21 cellular contexts compared by ENCODE assay signal in genomic region chr4:165740911-165741310, GRCh38.
"Had no signal": no experiment of that assay in that cellular context is flagged by ENCODE, and none has a peak within 500 bp of the region (broad histone marks: within the 10 kb centered on the region; RNA-seq: fewer than 3 reads in every experiment).

No MANE protein-coding gene starts in this region.

- DNase-seq: activated CD4-positive, alpha-beta T cell treated with anti-CD3 and anti-CD28 coated beads for 1 hour; activated CD4-positive, alpha-beta T cell treated with anti-CD3 and anti-CD28 coated beads, Interleukin-2, amount 50 U/mL, for 4 hours; activated gamma-delta T cell treated with Interleukin-2 at 50 U/mL for 16 hours; adrenal gland; endodermal cell; head of caudate nucleus; left ventricle myocardium inferior; occipital lobe; psoas muscle; right lobe of liver; spleen; stimulated activated CD4-positive, alpha-beta T cell treated with anti-CD3 and anti-CD28 coated beads, Interleukin-4, amount 100 ng/mL, for 4 hours; stimulated activated naive B cell treated with anti-CD40 and anti-IgM and Interleukin-4, amounts not matched to agents 10 μg/mL and 1 μg/mL and 100 μg/mL, for 72 hours; SW 1271; T-helper 2 cell; WERI-Rb-1 had no signal

- H3K27ac Mint-ChIP-seq: activated naive CD4-positive, alpha-beta T cell treated with anti-CD3 and anti-CD28 coated beads, Interleukin-2, amount 50 U/mL, for 72 hours; activated T-helper 1 cell treated with anti-CD3 and anti-CD28 coated beads, Interleukin-12 subunit alpha, Interleukin-12 subunit beta, Interleukin-2, Interleukin-4 antibody, amounts not matched to agents 30 ng/mL and 10 ng/mL and 1 ng/mL, durations not matched to agents 14 hours and 24 hours and 36 hours; endodermal cell; memory B cell; stimulated activated naive B cell treated with anti-CD40 and anti-IgM and Interleukin-4, amounts not matched to agents 10 μg/mL and 1 μg/mL and 100 μg/mL, for 72 hours had no signal

- H3K4me1 Mint-ChIP-seq: endodermal cell; memory B cell; stimulated activated naive B cell treated with anti-CD40 and anti-IgM and Interleukin-4, amounts not matched to agents 10 μg/mL and 1 μg/mL and 100 μg/mL, for 72 hours had no signal

- H3K4me3 Mint-ChIP-seq: activated T-helper 1 cell treated with anti-CD3 and anti-CD28 coated beads, Interleukin-12 subunit alpha, Interleukin-12 subunit beta, Interleukin-2, Interleukin-4 antibody, amounts not matched to agents 30 ng/mL and 10 ng/mL and 1 ng/mL, durations not matched to agents 14 hours and 24 hours and 36 hours; endodermal cell; memory B cell; stimulated activated naive B cell treated with anti-CD40 and anti-IgM and Interleukin-4, amounts not matched to agents 10 μg/mL and 1 μg/mL and 100 μg/mL, for 72 hours had no signal

- H3K9me3 ChIP-seq: adrenal gland, left ventricle myocardium inferior, psoas muscle, right lobe of liver, spleen had no signal

- H3K36me3 ChIP-seq: adrenal gland, left ventricle myocardium inferior, right lobe of liver, spleen, WERI-Rb-1 had no signal

- H3K27ac ChIP-seq: adrenal gland, left ventricle myocardium inferior, psoas muscle, right lobe of liver, spleen, WERI-Rb-1 had no signal

- ATAC-seq: activated naive CD4-positive, alpha-beta T cell treated with anti-CD3 and anti-CD28 coated beads, Interleukin-2, amount 50 U/mL, for 72 hours; psoas muscle; stimulated activated naive B cell treated with anti-CD40 and anti-IgM and Interleukin-4, amounts not matched to agents 10 μg/mL and 1 μg/mL and 100 μg/mL, for 72 hours had no signal

- H3K4me3 ChIP-seq: adrenal gland, left ventricle myocardium inferior, psoas muscle, right lobe of liver, spleen had no signal

- H3K9me3 Mint-ChIP-seq: activated naive CD4-positive, alpha-beta T cell treated with anti-CD3 and anti-CD28 coated beads, Interleukin-2, amount 50 U/mL, for 72 hours; activated T-helper 1 cell treated with anti-CD3 and anti-CD28 coated beads, Interleukin-12 subunit alpha, Interleukin-12 subunit beta, Interleukin-2, Interleukin-4 antibody, amounts not matched to agents 30 ng/mL and 10 ng/mL and 1 ng/mL, durations not matched to agents 14 hours and 24 hours and 36 hours had no signal

- H3K36me3 Mint-ChIP-seq: activated naive CD4-positive, alpha-beta T cell treated with anti-CD3 and anti-CD28 coated beads, Interleukin-2, amount 50 U/mL, for 72 hours; memory B cell; stimulated activated naive B cell treated with anti-CD40 and anti-IgM and Interleukin-4, amounts not matched to agents 10 μg/mL and 1 μg/mL and 100 μg/mL, for 72 hours had no signal

- H3K27me3 ChIP-seq: adrenal gland, right lobe of liver, spleen had no signal

- H3K4me1 ChIP-seq: adrenal gland, left ventricle myocardium inferior, psoas muscle, right lobe of liver, spleen had no signal

- FAIRE-seq: astrocyte, bronchial epithelial cell had no signal

- H3K27me3 Mint-ChIP-seq: memory B cell; stimulated activated naive B cell treated with anti-CD40 and anti-IgM and Interleukin-4, amounts not matched to agents 10 μg/mL and 1 μg/mL and 100 μg/mL, for 72 hours had no signal
